1 cellular context compared by ENCODE assay signal in the genomic region with DNA sequence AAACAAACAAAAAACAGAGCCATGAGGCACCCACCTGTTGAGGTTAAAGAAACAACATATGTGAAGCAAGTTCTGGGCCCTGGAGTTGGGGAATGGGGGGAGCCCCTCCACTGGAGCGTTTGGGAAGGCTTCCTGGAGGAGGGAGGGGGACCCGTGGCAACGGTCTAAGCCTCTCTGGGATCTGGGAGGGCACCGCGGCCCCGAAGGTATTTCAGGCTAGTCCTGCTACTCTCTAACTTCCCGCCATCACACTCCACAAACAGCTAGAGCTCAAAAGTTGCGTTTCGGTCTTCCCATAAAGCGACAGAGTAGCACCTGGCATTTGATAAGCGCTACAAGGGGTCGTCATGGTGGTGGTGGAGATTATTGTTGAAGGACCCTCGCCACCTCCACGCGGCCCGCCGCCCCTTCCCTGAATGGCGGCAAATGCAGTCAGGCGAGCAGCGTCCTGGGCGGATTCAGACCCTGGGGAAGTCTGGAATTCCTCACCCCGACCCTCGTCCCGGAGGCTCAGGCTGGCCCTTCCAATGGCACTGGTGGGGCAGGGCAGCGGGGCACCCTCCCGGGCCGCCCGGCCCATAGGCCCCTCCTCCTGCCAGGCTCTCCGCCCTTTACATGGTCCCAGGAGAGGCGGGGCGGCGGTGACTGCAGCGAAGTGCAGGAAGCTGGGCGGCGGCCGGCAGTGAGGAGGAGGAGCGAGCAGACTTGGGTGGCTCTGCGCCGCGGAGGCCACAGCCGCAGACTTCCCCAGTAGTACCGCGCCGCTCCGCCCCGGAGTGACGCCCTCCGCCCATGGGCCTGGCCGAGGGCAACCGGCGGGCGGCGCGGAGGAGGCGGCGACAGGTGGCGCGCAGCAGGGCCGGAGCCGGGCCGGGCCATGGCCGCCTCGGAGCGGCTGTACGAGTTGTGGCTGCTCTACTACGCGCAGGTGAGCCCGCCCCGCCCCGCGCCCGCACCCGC.
TF ChIP-seq lines count a peak whose summit lies in the region.

A gene with protein sequence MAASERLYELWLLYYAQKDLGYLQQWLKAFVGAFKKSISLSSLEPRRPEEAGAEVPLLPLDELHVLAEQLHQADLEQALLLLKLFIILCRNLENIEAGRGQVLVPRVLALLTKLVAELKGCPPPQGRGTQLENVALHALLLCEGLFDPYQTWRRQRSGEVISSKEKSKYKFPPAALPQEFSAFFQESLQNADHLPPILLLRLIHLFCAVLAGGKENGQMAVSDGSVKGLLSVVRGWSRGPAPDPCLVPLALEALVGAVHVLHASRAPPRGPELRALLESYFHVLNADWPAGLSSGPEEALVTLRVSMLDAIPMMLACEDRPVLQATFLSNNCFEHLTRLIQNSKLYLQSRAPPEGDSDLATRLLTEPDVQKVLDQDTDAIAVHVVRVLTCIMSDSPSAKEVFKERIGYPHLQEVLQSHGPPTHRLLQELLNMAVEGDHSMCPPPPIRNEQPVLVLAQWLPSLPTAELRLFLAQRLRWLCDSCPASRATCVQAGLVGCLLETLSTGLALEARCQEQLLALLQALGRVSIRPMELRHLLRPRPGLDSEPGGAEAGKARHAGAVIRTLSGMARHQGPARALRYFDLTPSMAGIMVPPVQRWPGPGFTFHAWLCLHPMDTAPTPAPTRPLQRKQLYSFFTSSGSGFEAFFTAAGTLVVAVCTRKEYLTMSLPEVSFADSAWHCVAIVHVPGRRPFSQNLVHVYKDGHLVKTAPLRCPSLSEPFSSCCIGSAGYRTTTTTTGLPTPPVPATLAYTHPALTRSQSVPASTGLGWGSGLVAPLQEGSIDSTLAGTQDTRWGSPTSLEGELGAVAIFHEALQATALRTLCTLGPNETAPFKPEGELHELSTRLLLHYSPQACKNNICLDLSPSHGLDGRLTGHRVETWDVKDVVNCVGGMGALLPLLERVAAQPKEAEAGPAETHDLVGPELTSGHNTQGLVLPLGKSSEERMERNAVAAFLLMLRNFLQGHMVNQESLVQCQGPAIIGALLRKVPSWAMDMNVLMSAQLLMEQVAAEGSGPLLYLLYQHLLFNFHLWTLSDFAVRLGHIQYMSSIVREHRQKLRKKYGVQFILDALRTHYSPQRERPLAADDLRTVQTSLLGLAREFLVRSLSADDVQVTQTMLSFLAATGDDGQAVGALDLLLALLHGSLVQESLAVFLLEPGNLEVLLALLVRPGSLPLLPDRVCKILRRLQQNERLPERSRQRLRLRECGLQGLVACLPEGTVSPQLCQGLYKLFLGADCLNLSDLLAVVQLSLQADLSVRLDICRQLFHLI (N-terminal part only) (plus strand): TSS at position 682 of the 960 bp plus-strand sequence. CDS start 196 bp downstream, at position 878.

TF ChIP-seq in HepG2, 621 proteins besides CTCF, POLR2A, EP300 and RAD21 (continued from another document and continues in another):
- TF ChIP-seq, protein P1, sequence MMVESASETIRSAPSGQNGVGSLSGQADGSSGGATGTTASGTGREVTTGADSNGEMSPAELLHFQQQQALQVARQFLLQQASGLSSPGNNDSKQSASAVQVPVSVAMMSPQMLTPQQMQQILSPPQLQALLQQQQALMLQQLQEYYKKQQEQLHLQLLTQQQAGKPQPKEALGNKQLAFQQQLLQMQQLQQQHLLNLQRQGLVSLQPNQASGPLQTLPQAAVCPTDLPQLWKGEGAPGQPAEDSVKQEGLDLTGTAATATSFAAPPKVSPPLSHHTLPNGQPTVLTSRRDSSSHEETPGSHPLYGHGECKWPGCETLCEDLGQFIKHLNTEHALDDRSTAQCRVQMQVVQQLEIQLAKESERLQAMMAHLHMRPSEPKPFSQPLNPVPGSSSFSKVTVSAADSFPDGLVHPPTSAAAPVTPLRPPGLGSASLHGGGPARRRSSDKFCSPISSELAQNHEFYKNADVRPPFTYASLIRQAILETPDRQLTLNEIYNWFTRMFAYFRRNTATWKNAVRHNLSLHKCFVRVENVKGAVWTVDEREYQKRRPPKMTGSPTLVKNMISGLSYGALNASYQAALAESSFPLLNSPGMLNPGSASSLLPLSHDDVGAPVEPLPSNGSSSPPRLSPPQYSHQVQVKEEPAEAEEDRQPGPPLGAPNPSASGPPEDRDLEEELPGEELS (CRISPR knock-in tag; IDR thresholded peaks at IDR 0.05): no peak; the same call in 1 of the 2 replicates
- TF ChIP-seq CBX2 (IDR thresholded peaks at IDR 0.05; ENCODE audit: low read depth, low read length): no peak
- no peak for TF ChIP-seq CBX2 (CRISPR knock-in tag; IDR thresholded peaks at IDR 0.05; ENCODE audit: low read depth)
- TF ChIP-seq PRPF4 (IDR thresholded peaks at IDR 0.05; ENCODE audit: low read depth, low read length, poor library complexity, severe bottlenecking): no peak
- TF ChIP-seq, protein P2, sequence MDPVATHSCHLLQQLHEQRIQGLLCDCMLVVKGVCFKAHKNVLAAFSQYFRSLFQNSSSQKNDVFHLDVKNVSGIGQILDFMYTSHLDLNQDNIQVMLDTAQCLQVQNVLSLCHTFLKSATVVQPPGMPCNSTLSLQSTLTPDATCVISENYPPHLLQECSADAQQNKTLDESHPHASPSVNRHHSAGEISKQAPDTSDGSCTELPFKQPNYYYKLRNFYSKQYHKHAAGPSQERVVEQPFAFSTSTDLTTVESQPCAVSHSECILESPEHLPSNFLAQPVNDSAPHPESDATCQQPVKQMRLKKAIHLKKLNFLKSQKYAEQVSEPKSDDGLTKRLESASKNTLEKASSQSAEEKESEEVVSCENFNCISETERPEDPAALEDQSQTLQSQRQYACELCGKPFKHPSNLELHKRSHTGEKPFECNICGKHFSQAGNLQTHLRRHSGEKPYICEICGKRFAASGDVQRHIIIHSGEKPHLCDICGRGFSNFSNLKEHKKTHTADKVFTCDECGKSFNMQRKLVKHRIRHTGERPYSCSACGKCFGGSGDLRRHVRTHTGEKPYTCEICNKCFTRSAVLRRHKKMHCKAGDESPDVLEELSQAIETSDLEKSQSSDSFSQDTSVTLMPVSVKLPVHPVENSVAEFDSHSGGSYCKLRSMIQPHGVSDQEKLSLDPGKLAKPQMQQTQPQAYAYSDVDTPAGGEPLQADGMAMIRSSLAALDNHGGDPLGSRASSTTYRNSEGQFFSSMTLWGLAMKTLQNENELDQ (CRISPR knock-in tag; IDR thresholded peaks at IDR 0.05; ENCODE audit: borderline replicate concordance): no peak
- no peak; the same call in 1 of the 2 replicates for TF ChIP-seq AHR (CRISPR knock-in tag; IDR thresholded peaks at IDR 0.05)
- TF ChIP-seq ZNF775 (CRISPR knock-in tag; IDR thresholded peaks at IDR 0.05; ENCODE audit: borderline replicate concordance): no peak
- TF ChIP-seq NFYC (CRISPR knock-in tag; IDR thresholded peaks at IDR 0.05): no peak
- TF ChIP-seq ZMYM4 (CRISPR knock-in tag; IDR thresholded peaks at IDR 0.05): peak; percentile 75; the same call in 1 of the 2 replicates
- TF ChIP-seq ZNF766 (CRISPR knock-in tag; IDR thresholded peaks at IDR 0.05; ENCODE audit: borderline replicate concordance): no peak
- TF ChIP-seq, protein P3, sequence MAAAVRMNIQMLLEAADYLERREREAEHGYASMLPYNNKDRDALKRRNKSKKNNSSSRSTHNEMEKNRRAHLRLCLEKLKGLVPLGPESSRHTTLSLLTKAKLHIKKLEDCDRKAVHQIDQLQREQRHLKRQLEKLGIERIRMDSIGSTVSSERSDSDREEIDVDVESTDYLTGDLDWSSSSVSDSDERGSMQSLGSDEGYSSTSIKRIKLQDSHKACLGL (CRISPR knock-in tag; IDR thresholded peaks at IDR 0.05): 0 out of 2 replicates have a peak, but pooled peaks have one; percentile 27
- TF ChIP-seq, protein P4, sequence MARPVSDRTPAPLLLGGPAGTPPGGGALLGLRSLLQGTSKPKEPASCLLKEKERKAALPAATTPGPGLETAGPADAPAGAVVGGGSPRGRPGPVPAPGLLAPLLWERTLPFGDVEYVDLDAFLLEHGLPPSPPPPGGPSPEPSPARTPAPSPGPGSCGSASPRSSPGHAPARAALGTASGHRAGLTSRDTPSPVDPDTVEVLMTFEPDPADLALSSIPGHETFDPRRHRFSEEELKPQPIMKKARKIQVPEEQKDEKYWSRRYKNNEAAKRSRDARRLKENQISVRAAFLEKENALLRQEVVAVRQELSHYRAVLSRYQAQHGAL (CRISPR knock-in tag; IDR thresholded peaks at IDR 0.05; ENCODE audit: not compliant biosample characterization): no peak
- TF ChIP-seq NR2C2 (CRISPR knock-in tag; IDR thresholded peaks at IDR 0.05; ENCODE audit: borderline replicate concordance): no peak
- TF ChIP-seq TBL1XR1 (IDR thresholded peaks at IDR 0.05; ENCODE audit: borderline replicate concordance, low read length, partially characterized antibody): no peak
- TF ChIP-seq KAT7 (CRISPR knock-in tag; IDR thresholded peaks at IDR 0.05; ENCODE audit: borderline replicate concordance): peak; percentile 80; the same call in 1 of the 2 replicates
- TF ChIP-seq JARID2 (CRISPR knock-in tag; IDR thresholded peaks at IDR 0.05; ENCODE audit: insufficient replicate concordance): peak; percentile 78
- TF ChIP-seq SOX13 (IDR thresholded peaks at IDR 0.05): no peak
- TF ChIP-seq SOX13 (CRISPR knock-in tag; conservative IDR thresholded peaks at IDR 0.05 in 1 of 2, IDR thresholded peaks at IDR 0.05 in 1 of 2): no peak; a peak in 2 of 4 replicates
- TF ChIP-seq ZNF589 (CRISPR knock-in tag; conservative IDR thresholded peaks at IDR 0.05): no peak
- TF ChIP-seq RFX5 (IDR thresholded peaks at IDR 0.05; ENCODE audit: low read depth, low read length): no peak
- TF ChIP-seq ZNF468 (CRISPR knock-in tag; IDR thresholded peaks at IDR 0.05): no peak
- TF ChIP-seq, protein P5, sequence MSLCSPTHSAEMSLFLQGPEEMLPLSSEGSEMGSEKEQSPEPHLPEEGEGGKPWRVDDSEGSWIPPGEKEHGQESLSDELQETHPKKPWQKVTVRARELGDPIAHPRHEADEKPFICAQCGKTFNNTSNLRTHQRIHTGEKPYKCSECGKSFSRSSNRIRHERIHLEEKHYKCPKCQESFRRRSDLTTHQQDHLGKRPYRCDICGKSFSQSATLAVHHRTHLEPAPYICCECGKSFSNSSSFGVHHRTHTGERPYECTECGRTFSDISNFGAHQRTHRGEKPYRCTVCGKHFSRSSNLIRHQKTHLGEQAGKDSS (CRISPR knock-in tag; IDR thresholded peaks at IDR 0.05; ENCODE audit: borderline replicate concordance, low read depth): peak; percentile 22; the same call in 1 of the 2 replicates
- no peak for TF ChIP-seq SYNCRIP (IDR thresholded peaks at IDR 0.05; ENCODE audit: insufficient read depth, low read depth, low read length)
- no peak for TF ChIP-seq ZNF337 (CRISPR knock-in tag; IDR thresholded peaks at IDR 0.05; ENCODE audit: borderline replicate concordance, low read depth)
- TF ChIP-seq ARNTL (CRISPR knock-in tag; IDR thresholded peaks at IDR 0.05): 0 out of 2 replicates have a peak, but pooled peaks have one; percentile 52
- TF ChIP-seq POGZ (CRISPR knock-in tag; IDR thresholded peaks at IDR 0.05): 0 out of 2 replicates have a peak, but pooled peaks have one; percentile 36
- 0 out of 2 replicates have a peak, but pooled peaks have one; percentile 17 for TF ChIP-seq FOXM1 (CRISPR knock-in tag; IDR thresholded peaks at IDR 0.05)
- TF ChIP-seq ZNF883 (CRISPR knock-in tag; IDR thresholded peaks at IDR 0.05; ENCODE audit: not compliant biosample characterization): no peak
- TF ChIP-seq ZNF205 (CRISPR knock-in tag; IDR thresholded peaks at IDR 0.05): no peak
- TF ChIP-seq KLF16 (CRISPR knock-in tag; IDR thresholded peaks at IDR 0.05): peak in 1 of 2 experiments; percentile 64; a peak in 2 of 4 replicates
- TF ChIP-seq MIXL1 (CRISPR knock-in tag; IDR thresholded peaks at IDR 0.05): no peak
- TF ChIP-seq SRF (IDR thresholded peaks at IDR 0.05; ENCODE audit: low read depth, low read length): no peak
- TF ChIP-seq, protein P6, sequence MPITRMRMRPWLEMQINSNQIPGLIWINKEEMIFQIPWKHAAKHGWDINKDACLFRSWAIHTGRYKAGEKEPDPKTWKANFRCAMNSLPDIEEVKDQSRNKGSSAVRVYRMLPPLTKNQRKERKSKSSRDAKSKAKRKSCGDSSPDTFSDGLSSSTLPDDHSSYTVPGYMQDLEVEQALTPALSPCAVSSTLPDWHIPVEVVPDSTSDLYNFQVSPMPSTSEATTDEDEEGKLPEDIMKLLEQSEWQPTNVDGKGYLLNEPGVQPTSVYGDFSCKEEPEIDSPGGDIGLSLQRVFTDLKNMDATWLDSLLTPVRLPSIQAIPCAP (CRISPR knock-in tag; IDR thresholded peaks at IDR 0.05; ENCODE audit: low read depth): no peak
- TF ChIP-seq NFYB (CRISPR knock-in tag; IDR thresholded peaks at IDR 0.05): no peak
- TF ChIP-seq, protein P7, sequence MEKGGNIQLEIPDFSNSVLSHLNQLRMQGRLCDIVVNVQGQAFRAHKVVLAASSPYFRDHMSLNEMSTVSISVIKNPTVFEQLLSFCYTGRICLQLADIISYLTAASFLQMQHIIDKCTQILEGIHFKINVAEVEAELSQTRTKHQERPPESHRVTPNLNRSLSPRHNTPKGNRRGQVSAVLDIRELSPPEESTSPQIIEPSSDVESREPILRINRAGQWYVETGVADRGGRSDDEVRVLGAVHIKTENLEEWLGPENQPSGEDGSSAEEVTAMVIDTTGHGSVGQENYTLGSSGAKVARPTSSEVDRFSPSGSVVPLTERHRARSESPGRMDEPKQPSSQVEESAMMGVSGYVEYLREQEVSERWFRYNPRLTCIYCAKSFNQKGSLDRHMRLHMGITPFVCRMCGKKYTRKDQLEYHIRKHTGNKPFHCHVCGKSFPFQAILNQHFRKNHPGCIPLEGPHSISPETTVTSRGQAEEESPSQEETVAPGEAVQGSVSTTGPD (CRISPR knock-in tag; IDR thresholded peaks at IDR 0.05): no peak
- peak; percentile 25; the same call in 1 of the 2 replicates for TF ChIP-seq SPEN (CRISPR knock-in tag; IDR thresholded peaks at IDR 0.05; ENCODE audit: low read depth)
- TF ChIP-seq ZNF30 (CRISPR knock-in tag; IDR thresholded peaks at IDR 0.05): no peak
- no peak for TF ChIP-seq ZNF577 (CRISPR knock-in tag; IDR thresholded peaks at IDR 0.05; ENCODE audit: borderline replicate concordance, low read depth)
- no peak for TF ChIP-seq SRSF1 (optimal IDR thresholded peaks at IDR 0.05; ENCODE audit: low read depth, low read length)
- peak; percentile 74; the same call in 1 of the 2 replicates for TF ChIP-seq TMF1 (CRISPR knock-in tag; IDR thresholded peaks at IDR 0.05; ENCODE audit: low read depth)
- no peak for TF ChIP-seq MYNN (CRISPR knock-in tag; IDR thresholded peaks at IDR 0.05; ENCODE audit: low read depth)
- TF ChIP-seq, protein P8, sequence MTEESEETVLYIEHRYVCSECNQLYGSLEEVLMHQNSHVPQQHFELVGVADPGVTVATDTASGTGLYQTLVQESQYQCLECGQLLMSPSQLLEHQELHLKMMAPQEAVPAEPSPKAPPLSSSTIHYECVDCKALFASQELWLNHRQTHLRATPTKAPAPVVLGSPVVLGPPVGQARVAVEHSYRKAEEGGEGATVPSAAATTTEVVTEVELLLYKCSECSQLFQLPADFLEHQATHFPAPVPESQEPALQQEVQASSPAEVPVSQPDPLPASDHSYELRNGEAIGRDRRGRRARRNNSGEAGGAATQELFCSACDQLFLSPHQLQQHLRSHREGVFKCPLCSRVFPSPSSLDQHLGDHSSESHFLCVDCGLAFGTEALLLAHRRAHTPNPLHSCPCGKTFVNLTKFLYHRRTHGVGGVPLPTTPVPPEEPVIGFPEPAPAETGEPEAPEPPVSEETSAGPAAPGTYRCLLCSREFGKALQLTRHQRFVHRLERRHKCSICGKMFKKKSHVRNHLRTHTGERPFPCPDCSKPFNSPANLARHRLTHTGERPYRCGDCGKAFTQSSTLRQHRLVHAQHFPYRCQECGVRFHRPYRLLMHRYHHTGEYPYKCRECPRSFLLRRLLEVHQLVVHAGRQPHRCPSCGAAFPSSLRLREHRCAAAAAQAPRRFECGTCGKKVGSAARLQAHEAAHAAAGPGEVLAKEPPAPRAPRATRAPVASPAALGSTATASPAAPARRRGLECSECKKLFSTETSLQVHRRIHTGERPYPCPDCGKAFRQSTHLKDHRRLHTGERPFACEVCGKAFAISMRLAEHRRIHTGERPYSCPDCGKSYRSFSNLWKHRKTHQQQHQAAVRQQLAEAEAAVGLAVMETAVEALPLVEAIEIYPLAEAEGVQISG (CRISPR knock-in tag; IDR thresholded peaks at IDR 0.05): peak; percentile 60; the same call in 1 of the 2 replicates
- TF ChIP-seq SIX1 (CRISPR knock-in tag; IDR thresholded peaks at IDR 0.05; ENCODE audit: borderline replicate concordance): no peak
- TF ChIP-seq ZBTB38 (CRISPR knock-in tag; IDR thresholded peaks at IDR 0.05): no peak
